ENCODE assay signal across 8 cellular contexts in the genomic region with DNA sequence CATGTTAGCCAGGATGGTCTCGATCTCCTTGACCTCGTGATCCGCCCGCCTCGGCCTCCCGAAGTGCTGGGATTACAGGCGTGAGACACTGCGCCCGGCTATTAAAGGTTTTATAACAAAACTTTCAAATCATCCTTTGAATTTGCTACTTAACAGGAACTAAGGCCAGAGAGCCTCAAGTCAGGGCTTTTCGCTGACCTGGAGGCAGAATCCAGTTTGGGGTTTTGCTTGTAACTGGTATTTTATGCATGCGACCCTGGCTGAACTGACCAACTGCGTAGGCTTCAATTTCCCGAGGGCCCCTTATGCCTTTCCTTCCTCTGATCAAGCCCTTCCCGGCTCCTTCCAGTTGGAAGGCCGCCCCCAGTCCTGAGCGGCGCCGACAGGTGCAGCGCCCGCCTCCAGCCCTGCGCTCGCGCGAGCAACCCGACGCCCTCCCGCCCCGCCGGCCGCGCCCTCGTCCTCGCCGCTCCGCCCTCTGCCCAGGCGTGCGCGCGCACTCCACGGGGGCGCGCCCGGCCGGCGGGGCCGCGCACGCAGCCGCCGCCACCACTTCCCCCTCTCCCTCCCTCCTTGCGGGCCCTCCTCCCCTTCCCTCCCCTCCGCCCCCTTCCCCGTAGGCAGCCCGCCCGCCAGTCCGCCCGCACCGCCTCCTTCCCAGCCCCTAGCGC. TPM values are rescaled to one million over a fixed set of nuclear protein-coding genes. Genes with fewer than 3 reads are reported as not detected.
DNase-seq lines count a peak whose midpoint lies in the region; ATAC-seq and TF ChIP-seq lines count a peak whose summit lies in the region.
"Not testable (repeated sequence)": the region's sequence is repeated elsewhere in the genome, so short reads cannot be mapped to it uniquely, and the experiment has no call there.

A gene with protein sequence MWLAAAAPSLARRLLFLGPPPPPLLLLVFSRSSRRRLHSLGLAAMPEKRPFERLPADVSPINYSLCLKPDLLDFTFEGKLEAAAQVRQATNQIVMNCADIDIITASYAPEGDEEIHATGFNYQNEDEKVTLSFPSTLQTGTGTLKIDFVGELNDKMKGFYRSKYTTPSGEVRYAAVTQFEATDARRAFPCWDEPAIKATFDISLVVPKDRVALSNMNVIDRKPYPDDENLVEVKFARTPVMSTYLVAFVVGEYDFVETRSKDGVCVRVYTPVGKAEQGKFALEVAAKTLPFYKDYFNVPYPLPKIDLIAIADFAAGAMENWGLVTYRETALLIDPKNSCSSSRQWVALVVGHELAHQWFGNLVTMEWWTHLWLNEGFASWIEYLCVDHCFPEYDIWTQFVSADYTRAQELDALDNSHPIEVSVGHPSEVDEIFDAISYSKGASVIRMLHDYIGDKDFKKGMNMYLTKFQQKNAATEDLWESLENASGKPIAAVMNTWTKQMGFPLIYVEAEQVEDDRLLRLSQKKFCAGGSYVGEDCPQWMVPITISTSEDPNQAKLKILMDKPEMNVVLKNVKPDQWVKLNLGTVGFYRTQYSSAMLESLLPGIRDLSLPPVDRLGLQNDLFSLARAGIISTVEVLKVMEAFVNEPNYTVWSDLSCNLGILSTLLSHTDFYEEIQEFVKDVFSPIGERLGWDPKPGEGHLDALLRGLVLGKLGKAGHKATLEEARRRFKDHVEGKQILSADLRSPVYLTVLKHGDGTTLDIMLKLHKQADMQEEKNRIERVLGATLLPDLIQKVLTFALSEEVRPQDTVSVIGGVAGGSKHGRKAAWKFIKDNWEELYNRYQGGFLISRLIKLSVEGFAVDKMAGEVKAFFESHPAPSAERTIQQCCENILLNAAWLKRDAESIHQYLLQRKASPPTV (plus strand): TSS at position 552 of the 671 bp plus-strand sequence. CDS start 193 bp downstream, outside the sequence.

- POLR2A ChIA-PET in activated CD4-positive, alpha-beta T cell treated with anti-CD3 and anti-CD28 coated beads, Interleukin-2, amount 10 ng/mL, durations not matched to agents 7 days and 5 days (lab: Charles Lee) = not testable (repeated sequence)

- ATAC-seq in GM19324 (IDR thresholded peaks at IDR 0.05; ENCODE audit: low FRiP score, unreplicated experiment) = peak; percentile 87
- peak; percentile 59 for ATAC-seq in HG03457 (IDR thresholded peaks at IDR 0.05; ENCODE audit: unreplicated experiment)

- H3K4me3 Mint-ChIP-seq in activated CD4-positive, alpha-beta T cell treated with anti-CD3 and anti-CD28 coated beads, Interleukin-2, amount 10 ng/mL, durations not matched to agents 7 days and 5 days = peak within 1 kb of the TSS; percentile 94

- H3K27ac ChIP-seq in cingulate gyrus (ENCODE audit: low read depth, low read length) = peak within 1 kb of the TSS; percentile 63

- DNase-seq in AG10803 (ENCODE audit: low read depth) = peak; percentile 83
- DNase-seq in NCI-H526 (lab: John Stamatoyannopoulos, UW) = peak; percentile 76 to 94
- DNase-seq in activated CD4-positive, alpha-beta T cell treated with anti-CD3 and anti-CD28 coated beads, Interleukin-2, amount 10 ng/mL, durations not matched to agents 7 days and 5 days = peak; percentile 92
- peak; percentile 62 for DNase-seq in kidney glomerular epithelial cell (lab: John Stamatoyannopoulos, UW)
- DNase-seq in stimulated activated CD4-positive, alpha-beta T cell treated with anti-CD3 and anti-CD28 coated beads, Interleukin-15, amount 100 ng/mL, for 1 hour (ENCODE audit: low read depth in 1 of 2, low spot score in 1 of 2) = peak; percentile 79

- not testable (repeated sequence) for H3K36me3 Mint-ChIP-seq in activated CD4-positive, alpha-beta T cell treated with anti-CD3 and anti-CD28 coated beads, Interleukin-2, amount 10 ng/mL, durations not matched to agents 7 days and 5 days (ENCODE audit: low read depth)

- H3K27ac Mint-ChIP-seq in activated CD4-positive, alpha-beta T cell treated with anti-CD3 and anti-CD28 coated beads, Interleukin-2, amount 10 ng/mL, durations not matched to agents 7 days and 5 days = peak within 1 kb of the TSS; percentile 88

- not testable (repeated sequence) for H3K9me3 Mint-ChIP-seq in activated CD4-positive, alpha-beta T cell treated with anti-CD3 and anti-CD28 coated beads, Interleukin-2, amount 10 ng/mL, durations not matched to agents 7 days and 5 days

- not testable (repeated sequence) for H3K4me1 Mint-ChIP-seq in activated CD4-positive, alpha-beta T cell treated with anti-CD3 and anti-CD28 coated beads, Interleukin-2, amount 10 ng/mL, durations not matched to agents 7 days and 5 days

- peak within 1 kb of the TSS; percentile 71 for H3K4me3 ChIP-seq in AG10803 (ENCODE audit: low read length)

- not testable (repeated sequence) for H3K27me3 Mint-ChIP-seq in activated CD4-positive, alpha-beta T cell treated with anti-CD3 and anti-CD28 coated beads, Interleukin-2, amount 10 ng/mL, durations not matched to agents 7 days and 5 days

- CTCF ChIA-PET in activated CD4-positive, alpha-beta T cell treated with anti-CD3 and anti-CD28 coated beads, Interleukin-2, amount 10 ng/mL, durations not matched to agents 7 days and 5 days (lab: Charles Lee) = not testable (repeated sequence)

- TF ChIP-seq CTCF in AG10803 (conservative IDR thresholded peaks at IDR 0.05; ENCODE audit: low read length) = not testable (repeated sequence)

RNA-seq across cellular contexts. Expression of the gene that starts here (rescaled TPM):
- 100 to 1,000 TPM in 1 of 2 experiments, 10 to 100 TPM in 1; 79.6 to 110 TPM for total RNA-seq in activated CD4-positive, alpha-beta T cell treated with anti-CD3 and anti-CD28 coated beads, Interleukin-2, amount 10 ng/mL, durations not matched to agents 7 days and 5 days

Comparison
In these comparisons a context has a peak if more than half of its experiments do, and no peak if none do; other contexts are left out.
1. Peak in every context shown above with its lines: DNase-seq, ATAC-seq, H3K4me3 ChIP-seq and H3K27ac ChIP-seq.